In the genomic region with DNA sequence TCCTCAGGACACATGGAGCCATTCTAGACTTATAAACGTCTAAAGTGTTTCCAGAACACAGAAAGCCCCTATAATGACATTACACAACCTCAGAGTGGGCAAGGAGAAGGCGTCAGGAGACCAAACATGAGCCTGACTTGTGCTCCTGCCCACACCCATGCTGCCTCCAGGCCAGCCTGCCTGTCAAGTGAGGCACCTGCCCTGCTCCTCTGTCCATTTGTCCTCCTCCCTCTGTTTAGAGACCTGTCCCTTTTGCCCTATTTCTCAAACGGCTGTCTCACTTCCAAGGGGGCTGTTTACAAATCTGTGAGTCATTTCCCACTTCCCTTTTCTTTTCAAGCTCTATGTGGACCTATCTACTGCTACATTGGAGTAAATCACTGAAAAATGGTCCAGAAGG, we compare ENCODE assay signal across 9 cellular contexts. TPM values are rescaled to one million over a fixed set of nuclear protein-coding genes. Genes with fewer than 3 reads are reported as not detected.
A peak's percentile ranks its signal among the peaks of the same experiment; 100 is the strongest.
DNase-seq lines count a peak whose midpoint lies in the region; ATAC-seq and TF ChIP-seq lines count a peak whose summit lies in the region.
"Had no signal": no experiment of that assay in that cellular context is flagged by ENCODE, and none has a peak within 500 bp of the region (broad histone marks: within the 10 kb centered on the region; RNA-seq: fewer than 3 reads in every experiment).

No MANE protein-coding gene starts in this region.

- TF ChIP-seq CTCF in fibroblast of mammary gland (conservative IDR thresholded peaks at IDR 0.05; ENCODE audit: control insufficient read depth, insufficient read depth, low read depth, low read length), result no peak

- H3K27me3 Mint-ChIP-seq in activated CD4-positive, alpha-beta T cell treated with anti-CD3 and anti-CD28 coated beads for 36 hours, result no peaks in the 10 kb centered on the region

- peaks cover 7% of the 10 kb centered on the region for H3K36me3 Mint-ChIP-seq in activated CD4-positive, alpha-beta T cell treated with anti-CD3 and anti-CD28 coated beads for 36 hours (ENCODE audit: low read depth)

- POLR2A ChIA-PET in activated CD4-positive, alpha-beta T cell treated with anti-CD3 and anti-CD28 coated beads for 36 hours (lab: Charles Lee), result interaction anchor here (1.1 kb wide), 1 partner anchor 12 kb away, joined by 3 read pairs; no protein-coding TSS in a partner anchor

- intact Hi-C loops in activated CD4-positive, alpha-beta T cell treated with anti-CD3 and anti-CD28 coated beads for 36 hours (cut with DNase I, micrococcal nuclease), result no loop called here

- H3K4me1 Mint-ChIP-seq in activated CD4-positive, alpha-beta T cell treated with anti-CD3 and anti-CD28 coated beads for 36 hours, result peaks cover 2% of the 10 kb centered on the region

- DNase-seq in AG08395 (ENCODE audit: low spot score) (peak; percentile 22), LHCN-M2 (ENCODE audit: low read depth) (peak; percentile 66), fibroblast of mammary gland (ENCODE audit: low read depth) (peak; percentile 66)
- no peak for DNase-seq in activated CD4-positive, alpha-beta T cell treated with anti-CD3 and anti-CD28 coated beads for 36 hours
- no peak for DNase-seq in stimulated activated CD4-positive, alpha-beta T cell treated with anti-CD3 and anti-CD28 coated beads, Interleukin-4, amount 100 ng/mL, for 24 hours
- no peak for DNase-seq in activated CD4-positive, CD25-positive, alpha-beta regulatory T cell (lab: John Stamatoyannopoulos, UW)
- DNase-seq in activated CD4-positive, alpha-beta T cell treated with anti-CD3 and anti-CD28 coated beads for 4 hours, result no peak
- DNase-seq: small intestine had no signal

- no peak overlapping the region for H3K4me3 ChIP-seq in fibroblast of mammary gland (ENCODE audit: control insufficient read depth, low read depth, low read length)

- no peaks in the 10 kb centered on the region for H3K9me3 Mint-ChIP-seq in activated CD4-positive, alpha-beta T cell treated with anti-CD3 and anti-CD28 coated beads for 36 hours (ENCODE audit: low read depth)

- ATAC-seq in GM21367 (IDR thresholded peaks at IDR 0.05; ENCODE audit: unreplicated experiment), result peak; percentile 52
- no peak for ATAC-seq in activated CD4-positive, alpha-beta T cell treated with anti-CD3 and anti-CD28 coated beads for 36 hours

- CTCF ChIA-PET in activated CD4-positive, alpha-beta T cell treated with anti-CD3 and anti-CD28 coated beads for 36 hours (lab: Charles Lee), result interaction anchor here (0.6 kb wide), 1 partner anchor 178 kb away, joined by 3 read pairs; no protein-coding TSS in a partner anchor

- H3K27ac Mint-ChIP-seq in activated CD4-positive, alpha-beta T cell treated with anti-CD3 and anti-CD28 coated beads for 36 hours, result no peak overlapping the region

- H3K4me3 Mint-ChIP-seq in activated CD4-positive, alpha-beta T cell treated with anti-CD3 and anti-CD28 coated beads for 36 hours, result no peak overlapping the region

RNA-seq across cellular contexts. Expression of a gene that starts 21.0 kb away (rescaled TPM):
- total RNA-seq in LHCN-M2 (2014; rRNA removed), result 50.1 and 61.3 TPM in 2 replicates
- 61.0 TPM for polyA plus RNA-seq in LHCN-M2 (2012)
- total RNA-seq in activated CD4-positive, alpha-beta T cell treated with anti-CD3 and anti-CD28 coated beads for 36 hours, result 10 to 100 TPM; 31.9 to 32.9 TPM

RNA-seq across cellular contexts. Expression of a gene that starts 21.1 kb away (rescaled TPM):
- total RNA-seq in LHCN-M2 (2014; rRNA removed), result 53.7 and 58.7 TPM in 2 replicates
- 61.4 TPM for polyA plus RNA-seq in LHCN-M2 (2012)
- 10 to 100 TPM; 42.7 to 70.7 TPM for total RNA-seq in activated CD4-positive, alpha-beta T cell treated with anti-CD3 and anti-CD28 coated beads for 36 hours

Comparison
In these comparisons a context has a peak if more than half of its experiments do, and no peak if none do; other contexts are left out.
1. DNase-seq: peak in AG08395 (single experiment), LHCN-M2 (single experiment) and fibroblast of mammary gland (single experiment); none in activated CD4-positive, alpha-beta T cell treated with anti-CD3 and anti-CD28 coated beads for 36 hours (single experiment), stimulated activated CD4-positive, alpha-beta T cell treated with anti-CD3 and anti-CD28 coated beads, Interleukin-4, amount 100 ng/mL, for 24 hours (single experiment), activated CD4-positive, CD25-positive, alpha-beta regulatory T cell (0 of 4) and activated CD4-positive, alpha-beta T cell treated with anti-CD3 and anti-CD28 coated beads for 4 hours (0 of 2).